ENCODE assay signal across 1 cellular context in genomic region chr1:24765308-24765988, GRCh38.
TF ChIP-seq lines count a peak whose summit lies in the region.

No MANE protein-coding gene starts in this region.

TF ChIP-seq in GM23338, 12 proteins besides CTCF, POLR2A, EP300 and RAD21 (continued from another document):
- TF ChIP-seq ZNF462 (CRISPR knock-in tag; IDR thresholded peaks at IDR 0.05) (no peak), POLR2AphosphoS5 (IDR thresholded peaks at IDR 0.05; ENCODE audit: low read depth) (no peak), STAT1 (IDR thresholded peaks at IDR 0.05; ENCODE audit: unreplicated experiment) (no peak), NANOG (IDR thresholded peaks at IDR 0.05; ENCODE audit: borderline replicate concordance) (no peak), ZNF331 (CRISPR knock-in tag; IDR thresholded peaks at IDR 0.05; ENCODE audit: low read depth) (no peak), ZNF114 (CRISPR knock-in tag; IDR thresholded peaks at IDR 0.05) (no peak), CREB1 (CRISPR knock-in tag; IDR thresholded peaks at IDR 0.05; ENCODE audit: low read depth) (no peak), ETS1 (IDR thresholded peaks at IDR 0.05) (no peak)
